9 cellular contexts compared by ENCODE assay signal in genomic region chr10:93068411-93069244, GRCh38. TPM values are rescaled to one million over a fixed set of nuclear protein-coding genes. Genes with fewer than 3 reads are reported as not detected.
DNase-seq lines count a peak whose midpoint lies in the region; ATAC-seq and TF ChIP-seq lines count a peak whose summit lies in the region.
"Had no signal": no experiment of that assay in that cellular context is flagged by ENCODE, and none has a peak within 500 bp of the region (broad histone marks: within the 10 kb centered on the region; RNA-seq: fewer than 3 reads in every experiment).

No MANE protein-coding gene starts in this region.

- CTCF ChIA-PET in WTC11 (lab: Charles Lee) = interaction anchor here (0.7 to 9.8 kb wide), 5 partner anchors 6 to 284 kb away, joined by 3 to 106 read pairs (median 6); partner anchors contain the start of gene CYP26A1

- H2AFZ ChIP-seq in ACC112 (ENCODE audit: low read length, unreplicated experiment) = no peak overlapping the region

- peaks cover 96% of the 10 kb centered on the region for H3K27me3 ChIP-seq in ACC112 (ENCODE audit: insufficient read depth, low read length)

- peaks cover 99% of the 10 kb centered on the region for H3K27me3 Mint-ChIP-seq in WTC11 (ENCODE audit: low read depth)

- H3K4me3 Mint-ChIP-seq in WTC11 = peak overlapping the region; percentile 69

- H3K79me2 ChIP-seq in ACC112 (ENCODE audit: control insufficient read depth, insufficient read depth, low read length, unreplicated experiment) = no peaks in the 10 kb centered on the region

- H3K4me1 Mint-ChIP-seq in WTC11 = peaks cover 50% of the 10 kb centered on the region

- H3K27ac ChIP-seq in ACC112 (ENCODE audit: low read depth, low read length) = no peak overlapping the region

- peaks cover 8% of the 10 kb centered on the region for H3K4me1 ChIP-seq in ACC112 (ENCODE audit: control insufficient read depth, insufficient read depth, low read length, unreplicated experiment)

- DNase-seq in EH (ENCODE audit: low read depth) (peak; percentile 46), WTC11 (ENCODE audit: low spot score) (peak; percentile 74), iPS-NIHi11 (ENCODE audit: low spot score) (peak; percentile 63), SKM-1 treated with dmso at 0.1 percent for 144 hours (lab: John Stamatoyannopoulos, UW; ENCODE audit: unreplicated experiment) (no peak), NCI-H1436 (lab: John Stamatoyannopoulos, UW) (no peak)
- DNase-seq: activated CD4-positive, CD25-positive, alpha-beta regulatory T cell had no signal

- H3K36me3 ChIP-seq in ACC112 (ENCODE audit: insufficient read depth, low read length) = no peaks in the 10 kb centered on the region

- H3K27ac Mint-ChIP-seq in WTC11 = no peak overlapping the region

- H3K36me3 Mint-ChIP-seq in WTC11 = peaks cover 3% of the 10 kb centered on the region; the same call in 1 of the 2 replicates

- no peaks in the 10 kb centered on the region for H3K9me3 Mint-ChIP-seq in WTC11

- ATAC-seq in WTC11 (peak; percentile 20), HG03039 (IDR thresholded peaks at IDR 0.05; ENCODE audit: unreplicated experiment) (no peak), HG03095 (IDR thresholded peaks at IDR 0.05; ENCODE audit: unreplicated experiment) (no peak)

- H3K4me3 ChIP-seq in ACC112 (ENCODE audit: low read depth, low read length) = peak overlapping the region; percentile 52

- POLR2A ChIA-PET in WTC11 (lab: Charles Lee) = no interaction called here

- no peak for TF ChIP-seq CTCF in WTC11 (IDR thresholded peaks at IDR 0.05)

TF ChIP-seq in WTC11, 78 proteins besides CTCF, POLR2A, EP300 and RAD21:
- TF ChIP-seq ZNF232 (CRISPR knock-in tag; IDR thresholded peaks at IDR 0.05) = 0 out of 2 replicates have a peak, but pooled peaks have one; percentile 25
- TF ChIP-seq ZNF317 (CRISPR knock-in tag; IDR thresholded peaks at IDR 0.05; ENCODE audit: borderline replicate concordance, low read depth) = 0 out of 2 replicates have a peak, but pooled peaks have one; percentile 38
- TF ChIP-seq RELA (CRISPR knock-in tag; IDR thresholded peaks at IDR 0.05; ENCODE audit: borderline replicate concordance) = peak; percentile 72; the same call in 1 of the 2 replicates
- TF ChIP-seq CREM (CRISPR knock-in tag; IDR thresholded peaks at IDR 0.05) = 0 out of 2 replicates have a peak, but pooled peaks have one; percentile 32
- TF ChIP-seq HMGXB4 (CRISPR knock-in tag; IDR thresholded peaks at IDR 0.05) = peak; percentile 76; the same call in 1 of the 2 replicates
- 0 out of 2 replicates have a peak, but pooled peaks have one; percentile 51 for TF ChIP-seq NR3C1 (CRISPR knock-in tag; conservative IDR thresholded peaks at IDR 0.05; ENCODE audit: low read depth)
- no peak for TF ChIP-seq ATF3 (CRISPR knock-in tag; conservative IDR thresholded peaks at IDR 0.05)
- TF ChIP-seq MLX (CRISPR knock-in tag; IDR thresholded peaks at IDR 0.05) = no peak
- 0 out of 2 replicates have a peak, but pooled peaks have one; percentile 39 for TF ChIP-seq AFF4 (CRISPR knock-in tag; IDR thresholded peaks at IDR 0.05; ENCODE audit: borderline replicate concordance)
- TF ChIP-seq MAX (CRISPR knock-in tag; IDR thresholded peaks at IDR 0.05) = peak; percentile 70
- TF ChIP-seq GTF2I (CRISPR knock-in tag; conservative IDR thresholded peaks at IDR 0.05) = no peak
- peak; percentile 85; the same call in 1 of the 2 replicates for TF ChIP-seq E2F5 (CRISPR knock-in tag; IDR thresholded peaks at IDR 0.05)
- TF ChIP-seq PRRX2 (CRISPR knock-in tag; IDR thresholded peaks at IDR 0.05) = no peak
TF ChIP-seq in WTC11: peak in this region for 9.

RNA-seq across cellular contexts. Expression of gene CYP26A1, which starts 5.1 kb away (rescaled TPM):
- 2.1 to 3.4 TPM (median 3.1 TPM) in 3 replicates for total RNA-seq in WTC11 (2021)

RNA-seq across cellular contexts. Expression of gene CYP26C1, which starts 8.0 kb away (rescaled TPM):
- total RNA-seq in WTC11 (2021) = 0.07 to 0.11 TPM (median 0.11 TPM) in 3 replicates

Comparison
In these comparisons a context has a peak if more than half of its experiments do, and no peak if none do; other contexts are left out.
1. DNase-seq: peak in EH (single experiment), WTC11 (single experiment) and iPS-NIHi11 (single experiment); none in SKM-1 treated with dmso at 0.1 percent for 144 hours (single experiment) and NCI-H1436 (single experiment).